ENCODE assay signal across 8 cellular contexts in the genomic region with DNA sequence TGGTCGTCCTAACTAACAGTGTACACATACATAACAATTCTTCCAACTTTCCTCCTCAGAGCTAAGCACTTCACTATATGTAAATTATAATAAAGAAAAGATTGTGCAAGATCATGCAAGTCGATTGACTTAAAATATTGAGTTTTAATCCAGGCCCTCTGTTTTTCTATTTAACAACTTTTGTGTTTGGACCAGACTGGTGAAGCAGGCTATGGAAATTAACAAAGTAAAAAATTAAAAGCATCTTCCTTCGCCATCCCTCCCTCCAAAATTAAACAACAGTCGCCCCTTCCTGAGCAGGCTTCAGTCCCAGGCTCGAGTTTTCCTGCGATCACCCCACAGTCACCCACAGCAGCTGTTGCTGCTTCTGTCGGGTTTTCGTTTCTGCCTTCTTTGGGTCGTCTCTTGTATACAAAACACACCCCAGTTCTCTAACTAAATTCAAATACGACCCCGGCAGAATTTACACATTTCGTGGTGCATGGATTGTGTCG. TPM values are rescaled to one million over a fixed set of nuclear protein-coding genes. Genes with fewer than 3 reads are reported as not detected.
DNase-seq lines count a peak whose midpoint lies in the region; ATAC-seq and TF ChIP-seq lines count a peak whose summit lies in the region.

No MANE protein-coding gene starts in this region.

- DNase-seq in CD4-positive, alpha-beta memory T cell: no peak
- DNase-seq in NB4 (ENCODE audit: low read depth) (no peak), prostate gland (ENCODE audit: low spot score) (no peak), SKM-1 (lab: John Stamatoyannopoulos, UW; ENCODE audit: unreplicated experiment) (no peak), HuH-7.5 (ENCODE audit: low spot score) (no peak), HK-2 (ENCODE audit: unreplicated experiment) (no peak)

- H3K36me3 Mint-ChIP-seq in CD4-positive, alpha-beta memory T cell: no peaks in the 10 kb centered on the region

- no peaks in the 10 kb centered on the region for H3K36me3 ChIP-seq in CD4-positive, alpha-beta memory T cell (ENCODE audit: insufficient read depth, low read length)
- H3K36me3 ChIP-seq in esophagus (ENCODE audit: control insufficient read depth in 2 of 2, insufficient read depth in 2 of 2, low read length in 1 of 2) (no peaks in the 10 kb centered on the region), prostate gland (no peaks in the 10 kb centered on the region)

- H3K27me3 ChIP-seq in CD4-positive, alpha-beta memory T cell (ENCODE audit: insufficient read depth, low read length): peaks cover 46% of the 10 kb centered on the region
- H3K27me3 ChIP-seq in esophagus (ENCODE audit: control insufficient read depth in 1 of 2, insufficient read depth in 2 of 2, low read length in 2 of 2) (peaks cover 9 to 52% of the 10 kb centered on the region in 2 donors), prostate gland (replicated peaks; ENCODE audit: insufficient read depth) (peaks cover 43% of the 10 kb centered on the region)

- H3K27me3 Mint-ChIP-seq in CD4-positive, alpha-beta memory T cell: peaks cover 60 to 68% of the 10 kb centered on the region in 2 donors

- ATAC-seq in GM19328 (IDR thresholded peaks at IDR 0.05; ENCODE audit: unreplicated experiment): no peak

- 11 to 16% methylated on average over 13 of the region's 13 CpGs for WGBS in esophagus, 2 donors
- 18% methylated on average over 13 of the region's 13 CpGs for WGBS in prostate gland

- H3K4me1 Mint-ChIP-seq in CD4-positive, alpha-beta memory T cell: peaks cover 19 to 44% (median 24%) of the 10 kb centered on the region in 4 donors

- H3K27ac ChIP-seq in CD4-positive, alpha-beta memory T cell (ENCODE audit: low read depth, low read length): no peak overlapping the region
- H3K27ac ChIP-seq in esophagus (ENCODE audit: low read depth in 2 of 2, low read length in 1 of 2) (no peak overlapping the region), prostate gland (no peak overlapping the region)

- TF ChIP-seq POLR2A in NB4 (IDR thresholded peaks at IDR 0.05; ENCODE audit: extremely low read depth, insufficient read length) (no peak), prostate gland (IDR thresholded peaks at IDR 0.05) (no peak)

- H3K9me3 ChIP-seq in CD4-positive, alpha-beta memory T cell (ENCODE audit: control insufficient read depth in 1 of 2, low read length in 2 of 2): no peaks in the 10 kb centered on the region
- peaks cover 0 to 5% of the 10 kb centered on the region in 2 donors for H3K9me3 ChIP-seq in esophagus (ENCODE audit: control insufficient read depth in 2 of 2, insufficient read depth in 1 of 2, low read depth in 1 of 2, low read length in 1 of 2)
- H3K9me3 ChIP-seq in prostate gland: no peaks in the 10 kb centered on the region

- H3K27ac Mint-ChIP-seq in CD4-positive, alpha-beta memory T cell: no peak overlapping the region

- TF ChIP-seq CTCF in NB4 (IDR thresholded peaks at IDR 0.05; ENCODE audit: low read depth, low read length) (no peak), prostate gland (IDR thresholded peaks at IDR 0.05) (no peak)

- POLR2A ChIA-PET in CD4-positive, alpha-beta memory T cell (lab: Charles Lee; ENCODE audit: partially characterized antibody): no interaction called here

- H3K4me1 ChIP-seq in CD4-positive, alpha-beta memory T cell (ENCODE audit: insufficient read depth, low read length): peaks cover 25% of the 10 kb centered on the region
- H3K4me1 ChIP-seq in esophagus (ENCODE audit: control insufficient read depth in 2 of 2, insufficient read depth in 2 of 2, low read length in 1 of 2): peaks cover 10 to 13% of the 10 kb centered on the region in 2 donors
- no peaks in the 10 kb centered on the region for H3K4me1 ChIP-seq in prostate gland (replicated peaks)

- peak overlapping the region; percentile 52 to 61 for H3K4me3 ChIP-seq in CD4-positive, alpha-beta memory T cell (ENCODE audit: low read length in 2 of 2)
- H3K4me3 ChIP-seq in NB4 (ENCODE audit: low read depth, low read length) (peak overlapping the region; percentile 25), esophagus (ENCODE audit: low read depth in 1 of 2, low read length in 2 of 2) (peak overlapping the region; percentile 58 to 63), prostate gland (peak overlapping the region; percentile 18 to 29)

- intact Hi-C loops in CD4-positive, alpha-beta memory T cell (cut with micrococcal nuclease): no loop called here
- intact Hi-C loops in prostate gland (cut with DNase I): no loop called here

- peak overlapping the region; percentile 86 to 93 (median 90) for H3K4me3 Mint-ChIP-seq in CD4-positive, alpha-beta memory T cell

- CTCF ChIA-PET in CD4-positive, alpha-beta memory T cell (lab: Charles Lee; ENCODE audit: partially characterized antibody): no interaction called here

- peaks cover 0 to 2% (median 0%) of the 10 kb centered on the region in 8 donors for H3K9me3 Mint-ChIP-seq in CD4-positive, alpha-beta memory T cell

RNA-seq across cellular contexts. Expression of a gene that starts 4.7 kb away (rescaled TPM):
- total RNA-seq in CD4-positive, alpha-beta memory T cell: not detected
- not detected for polyA plus RNA-seq in CD4-positive, alpha-beta memory T cell
- under 1 TPM in 1 of 2 donors, not detected in 1; under 0.01 TPM for polyA plus RNA-seq in esophagus
- total RNA-seq in prostate gland: under 1 TPM; 0.17 to 0.36 TPM
